Comparison of ENCODE assay signal across 2 cellular contexts in the genomic region with DNA sequence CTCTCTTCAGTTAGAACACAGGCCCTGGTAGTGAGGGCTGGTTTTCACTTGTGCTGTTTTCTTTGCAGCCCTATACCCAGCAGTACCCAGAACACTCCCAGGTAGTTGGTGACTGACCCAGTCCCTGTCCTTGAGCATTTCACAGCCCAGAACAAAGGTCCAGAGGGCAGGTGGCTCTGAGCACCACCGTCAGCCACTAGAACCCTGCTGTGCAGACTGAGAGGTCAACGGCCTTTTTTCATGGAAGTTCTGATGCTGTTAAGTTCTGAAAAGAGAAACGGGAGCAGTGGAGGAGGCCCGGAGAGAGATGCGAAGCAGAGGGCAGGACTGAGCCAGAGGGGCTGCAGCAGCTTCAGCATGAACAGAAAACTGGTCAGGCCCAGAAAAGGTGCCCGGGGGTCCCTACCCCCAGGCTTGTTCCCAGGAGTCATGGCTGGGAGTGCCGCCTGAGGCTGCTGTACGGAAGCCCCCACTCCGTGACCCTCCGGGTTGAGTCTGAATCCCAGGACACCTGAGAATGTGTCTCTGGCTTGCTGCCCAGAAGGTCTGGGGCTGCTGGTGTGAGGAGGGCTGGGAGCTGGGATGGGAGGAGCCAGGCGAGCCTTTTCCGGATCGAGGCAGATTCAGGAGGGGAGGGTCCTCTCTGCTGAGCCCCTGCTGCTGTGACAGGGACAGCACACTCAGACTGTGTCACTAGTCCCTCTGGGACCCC.
A peak's percentile ranks its signal among the peaks of the same experiment; 100 is the strongest.
TF ChIP-seq lines count a peak whose summit lies in the region.

No MANE protein-coding gene starts in this region.

TF ChIP-seq in WTC11, 78 proteins besides CTCF, POLR2A, EP300 and RAD21:
- TF ChIP-seq, protein P1, sequence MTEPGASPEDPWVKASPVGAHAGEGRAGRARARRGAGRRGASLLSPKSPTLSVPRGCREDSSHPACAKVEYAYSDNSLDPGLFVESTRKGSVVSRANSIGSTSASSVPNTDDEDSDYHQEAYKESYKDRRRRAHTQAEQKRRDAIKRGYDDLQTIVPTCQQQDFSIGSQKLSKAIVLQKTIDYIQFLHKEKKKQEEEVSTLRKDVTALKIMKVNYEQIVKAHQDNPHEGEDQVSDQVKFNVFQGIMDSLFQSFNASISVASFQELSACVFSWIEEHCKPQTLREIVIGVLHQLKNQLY (CRISPR knock-in tag; IDR thresholded peaks at IDR 0.05): no peak
- TF ChIP-seq, protein P2, sequence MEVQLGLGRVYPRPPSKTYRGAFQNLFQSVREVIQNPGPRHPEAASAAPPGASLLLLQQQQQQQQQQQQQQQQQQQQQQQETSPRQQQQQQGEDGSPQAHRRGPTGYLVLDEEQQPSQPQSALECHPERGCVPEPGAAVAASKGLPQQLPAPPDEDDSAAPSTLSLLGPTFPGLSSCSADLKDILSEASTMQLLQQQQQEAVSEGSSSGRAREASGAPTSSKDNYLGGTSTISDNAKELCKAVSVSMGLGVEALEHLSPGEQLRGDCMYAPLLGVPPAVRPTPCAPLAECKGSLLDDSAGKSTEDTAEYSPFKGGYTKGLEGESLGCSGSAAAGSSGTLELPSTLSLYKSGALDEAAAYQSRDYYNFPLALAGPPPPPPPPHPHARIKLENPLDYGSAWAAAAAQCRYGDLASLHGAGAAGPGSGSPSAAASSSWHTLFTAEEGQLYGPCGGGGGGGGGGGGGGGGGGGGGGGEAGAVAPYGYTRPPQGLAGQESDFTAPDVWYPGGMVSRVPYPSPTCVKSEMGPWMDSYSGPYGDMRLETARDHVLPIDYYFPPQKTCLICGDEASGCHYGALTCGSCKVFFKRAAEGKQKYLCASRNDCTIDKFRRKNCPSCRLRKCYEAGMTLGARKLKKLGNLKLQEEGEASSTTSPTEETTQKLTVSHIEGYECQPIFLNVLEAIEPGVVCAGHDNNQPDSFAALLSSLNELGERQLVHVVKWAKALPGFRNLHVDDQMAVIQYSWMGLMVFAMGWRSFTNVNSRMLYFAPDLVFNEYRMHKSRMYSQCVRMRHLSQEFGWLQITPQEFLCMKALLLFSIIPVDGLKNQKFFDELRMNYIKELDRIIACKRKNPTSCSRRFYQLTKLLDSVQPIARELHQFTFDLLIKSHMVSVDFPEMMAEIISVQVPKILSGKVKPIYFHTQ (CRISPR knock-in tag; IDR thresholded peaks at IDR 0.05): no peak
- TF ChIP-seq TCF7 (CRISPR knock-in tag; IDR thresholded peaks at IDR 0.05; ENCODE audit: low read depth) (no peak), CREB1 (CRISPR knock-in tag; IDR thresholded peaks at IDR 0.05) (no peak), HMGA2 (CRISPR knock-in tag; IDR thresholded peaks at IDR 0.05) (no peak), MXD4 (CRISPR knock-in tag; IDR thresholded peaks at IDR 0.05; ENCODE audit: borderline replicate concordance) (no peak)
- TF ChIP-seq, protein P3, sequence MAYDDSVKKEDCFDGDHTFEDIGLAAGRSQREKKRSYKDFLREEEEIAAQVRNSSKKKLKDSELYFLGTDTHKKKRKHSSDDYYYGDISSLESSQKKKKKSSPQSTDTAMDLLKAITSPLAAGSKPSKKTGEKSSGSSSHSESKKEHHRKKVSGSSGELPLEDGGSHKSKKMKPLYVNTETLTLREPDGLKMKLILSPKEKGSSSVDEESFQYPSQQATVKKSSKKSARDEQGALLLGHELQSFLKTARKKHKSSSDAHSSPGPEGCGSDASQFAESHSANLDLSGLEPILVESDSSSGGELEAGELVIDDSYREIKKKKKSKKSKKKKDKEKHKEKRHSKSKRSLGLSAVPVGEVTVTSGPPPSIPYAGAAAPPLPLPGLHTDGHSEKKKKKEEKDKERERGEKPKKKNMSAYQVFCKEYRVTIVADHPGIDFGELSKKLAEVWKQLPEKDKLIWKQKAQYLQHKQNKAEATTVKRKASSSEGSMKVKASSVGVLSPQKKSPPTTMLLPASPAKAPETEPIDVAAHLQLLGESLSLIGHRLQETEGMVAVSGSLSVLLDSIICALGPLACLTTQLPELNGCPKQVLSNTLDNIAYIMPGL (CRISPR knock-in tag; IDR thresholded peaks at IDR 0.05): no peak
- TF ChIP-seq, protein P4, sequence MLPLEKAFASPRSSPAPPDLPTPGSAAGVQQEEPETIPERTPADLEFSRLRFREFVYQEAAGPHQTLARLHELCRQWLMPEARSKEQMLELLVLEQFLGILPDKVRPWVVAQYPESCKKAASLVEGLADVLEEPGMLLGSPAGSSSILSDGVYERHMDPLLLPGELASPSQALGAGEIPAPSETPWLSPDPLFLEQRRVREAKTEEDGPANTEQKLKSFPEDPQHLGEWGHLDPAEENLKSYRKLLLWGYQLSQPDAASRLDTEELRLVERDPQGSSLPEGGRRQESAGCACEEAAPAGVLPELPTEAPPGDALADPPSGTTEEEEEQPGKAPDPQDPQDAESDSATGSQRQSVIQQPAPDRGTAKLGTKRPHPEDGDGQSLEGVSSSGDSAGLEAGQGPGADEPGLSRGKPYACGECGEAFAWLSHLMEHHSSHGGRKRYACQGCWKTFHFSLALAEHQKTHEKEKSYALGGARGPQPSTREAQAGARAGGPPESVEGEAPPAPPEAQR (CRISPR knock-in tag; IDR thresholded peaks at IDR 0.05): no peak
- TF ChIP-seq, protein P5, sequence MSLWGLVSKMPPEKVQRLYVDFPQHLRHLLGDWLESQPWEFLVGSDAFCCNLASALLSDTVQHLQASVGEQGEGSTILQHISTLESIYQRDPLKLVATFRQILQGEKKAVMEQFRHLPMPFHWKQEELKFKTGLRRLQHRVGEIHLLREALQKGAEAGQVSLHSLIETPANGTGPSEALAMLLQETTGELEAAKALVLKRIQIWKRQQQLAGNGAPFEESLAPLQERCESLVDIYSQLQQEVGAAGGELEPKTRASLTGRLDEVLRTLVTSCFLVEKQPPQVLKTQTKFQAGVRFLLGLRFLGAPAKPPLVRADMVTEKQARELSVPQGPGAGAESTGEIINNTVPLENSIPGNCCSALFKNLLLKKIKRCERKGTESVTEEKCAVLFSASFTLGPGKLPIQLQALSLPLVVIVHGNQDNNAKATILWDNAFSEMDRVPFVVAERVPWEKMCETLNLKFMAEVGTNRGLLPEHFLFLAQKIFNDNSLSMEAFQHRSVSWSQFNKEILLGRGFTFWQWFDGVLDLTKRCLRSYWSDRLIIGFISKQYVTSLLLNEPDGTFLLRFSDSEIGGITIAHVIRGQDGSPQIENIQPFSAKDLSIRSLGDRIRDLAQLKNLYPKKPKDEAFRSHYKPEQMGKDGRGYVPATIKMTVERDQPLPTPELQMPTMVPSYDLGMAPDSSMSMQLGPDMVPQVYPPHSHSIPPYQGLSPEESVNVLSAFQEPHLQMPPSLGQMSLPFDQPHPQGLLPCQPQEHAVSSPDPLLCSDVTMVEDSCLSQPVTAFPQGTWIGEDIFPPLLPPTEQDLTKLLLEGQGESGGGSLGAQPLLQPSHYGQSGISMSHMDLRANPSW (CRISPR knock-in tag; conservative IDR thresholded peaks at IDR 0.05; ENCODE audit: low read depth): no peak

TF ChIP-seq in HepG2, 621 proteins besides CTCF, POLR2A, EP300 and RAD21 (continues in another document):
- TF ChIP-seq PITX1 (CRISPR knock-in tag; IDR thresholded peaks at IDR 0.05): 0 out of 2 replicates have a peak, but pooled peaks have one; percentile 15
- TF ChIP-seq, protein P6, sequence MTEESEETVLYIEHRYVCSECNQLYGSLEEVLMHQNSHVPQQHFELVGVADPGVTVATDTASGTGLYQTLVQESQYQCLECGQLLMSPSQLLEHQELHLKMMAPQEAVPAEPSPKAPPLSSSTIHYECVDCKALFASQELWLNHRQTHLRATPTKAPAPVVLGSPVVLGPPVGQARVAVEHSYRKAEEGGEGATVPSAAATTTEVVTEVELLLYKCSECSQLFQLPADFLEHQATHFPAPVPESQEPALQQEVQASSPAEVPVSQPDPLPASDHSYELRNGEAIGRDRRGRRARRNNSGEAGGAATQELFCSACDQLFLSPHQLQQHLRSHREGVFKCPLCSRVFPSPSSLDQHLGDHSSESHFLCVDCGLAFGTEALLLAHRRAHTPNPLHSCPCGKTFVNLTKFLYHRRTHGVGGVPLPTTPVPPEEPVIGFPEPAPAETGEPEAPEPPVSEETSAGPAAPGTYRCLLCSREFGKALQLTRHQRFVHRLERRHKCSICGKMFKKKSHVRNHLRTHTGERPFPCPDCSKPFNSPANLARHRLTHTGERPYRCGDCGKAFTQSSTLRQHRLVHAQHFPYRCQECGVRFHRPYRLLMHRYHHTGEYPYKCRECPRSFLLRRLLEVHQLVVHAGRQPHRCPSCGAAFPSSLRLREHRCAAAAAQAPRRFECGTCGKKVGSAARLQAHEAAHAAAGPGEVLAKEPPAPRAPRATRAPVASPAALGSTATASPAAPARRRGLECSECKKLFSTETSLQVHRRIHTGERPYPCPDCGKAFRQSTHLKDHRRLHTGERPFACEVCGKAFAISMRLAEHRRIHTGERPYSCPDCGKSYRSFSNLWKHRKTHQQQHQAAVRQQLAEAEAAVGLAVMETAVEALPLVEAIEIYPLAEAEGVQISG (CRISPR knock-in tag; IDR thresholded peaks at IDR 0.05): peak; percentile 33; the same call in 1 of the 2 replicates
- no peak for TF ChIP-seq ERF (CRISPR knock-in tag; IDR thresholded peaks at IDR 0.05)
- TF ChIP-seq ZNF737 (CRISPR knock-in tag; IDR thresholded peaks at IDR 0.05; ENCODE audit: borderline replicate concordance): no peak
- TF ChIP-seq RXRB (CRISPR knock-in tag; IDR thresholded peaks at IDR 0.05; ENCODE audit: borderline replicate concordance): peak; percentile 67
- TF ChIP-seq, protein P7, sequence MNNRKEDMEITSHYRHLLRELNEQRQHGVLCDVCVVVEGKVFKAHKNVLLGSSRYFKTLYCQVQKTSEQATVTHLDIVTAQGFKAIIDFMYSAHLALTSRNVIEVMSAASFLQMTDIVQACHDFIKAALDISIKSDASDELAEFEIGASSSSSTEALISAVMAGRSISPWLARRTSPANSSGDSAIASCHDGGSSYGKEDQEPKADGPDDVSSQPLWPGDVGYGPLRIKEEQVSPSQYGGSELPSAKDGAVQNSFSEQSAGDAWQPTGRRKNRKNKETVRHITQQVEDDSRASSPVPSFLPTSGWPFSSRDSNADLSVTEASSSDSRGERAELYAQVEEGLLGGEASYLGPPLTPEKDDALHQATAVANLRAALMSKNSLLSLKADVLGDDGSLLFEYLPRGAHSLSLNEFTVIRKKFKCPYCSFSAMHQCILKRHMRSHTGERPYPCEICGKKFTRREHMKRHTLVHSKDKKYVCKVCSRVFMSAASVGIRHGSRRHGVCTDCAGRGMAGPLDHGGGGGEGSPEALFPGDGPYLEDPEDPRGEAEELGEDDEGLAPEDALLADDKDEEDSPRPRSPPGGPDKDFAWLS (CRISPR knock-in tag; IDR thresholded peaks at IDR 0.05; ENCODE audit: borderline replicate concordance): no peak
- TF ChIP-seq KLF15 (CRISPR knock-in tag; IDR thresholded peaks at IDR 0.05; ENCODE audit: borderline replicate concordance): no peak
- no peak for TF ChIP-seq SMYD3 (CRISPR knock-in tag; IDR thresholded peaks at IDR 0.05)
- no peak for TF ChIP-seq KDM2A (CRISPR knock-in tag; IDR thresholded peaks at IDR 0.05; ENCODE audit: borderline replicate concordance, low read depth)
- 0 out of 2 replicates have a peak, but pooled peaks have one; percentile 30 for TF ChIP-seq HIVEP1 (CRISPR knock-in tag; IDR thresholded peaks at IDR 0.05)
- no peak for TF ChIP-seq NFYB (CRISPR knock-in tag; IDR thresholded peaks at IDR 0.05)
- TF ChIP-seq, protein P8, sequence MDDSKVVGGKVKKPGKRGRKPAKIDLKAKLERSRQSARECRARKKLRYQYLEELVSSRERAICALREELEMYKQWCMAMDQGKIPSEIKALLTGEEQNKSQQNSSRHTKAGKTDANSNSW (CRISPR knock-in tag; IDR thresholded peaks at IDR 0.05; ENCODE audit: borderline replicate concordance): no peak
- TF ChIP-seq, protein P9, sequence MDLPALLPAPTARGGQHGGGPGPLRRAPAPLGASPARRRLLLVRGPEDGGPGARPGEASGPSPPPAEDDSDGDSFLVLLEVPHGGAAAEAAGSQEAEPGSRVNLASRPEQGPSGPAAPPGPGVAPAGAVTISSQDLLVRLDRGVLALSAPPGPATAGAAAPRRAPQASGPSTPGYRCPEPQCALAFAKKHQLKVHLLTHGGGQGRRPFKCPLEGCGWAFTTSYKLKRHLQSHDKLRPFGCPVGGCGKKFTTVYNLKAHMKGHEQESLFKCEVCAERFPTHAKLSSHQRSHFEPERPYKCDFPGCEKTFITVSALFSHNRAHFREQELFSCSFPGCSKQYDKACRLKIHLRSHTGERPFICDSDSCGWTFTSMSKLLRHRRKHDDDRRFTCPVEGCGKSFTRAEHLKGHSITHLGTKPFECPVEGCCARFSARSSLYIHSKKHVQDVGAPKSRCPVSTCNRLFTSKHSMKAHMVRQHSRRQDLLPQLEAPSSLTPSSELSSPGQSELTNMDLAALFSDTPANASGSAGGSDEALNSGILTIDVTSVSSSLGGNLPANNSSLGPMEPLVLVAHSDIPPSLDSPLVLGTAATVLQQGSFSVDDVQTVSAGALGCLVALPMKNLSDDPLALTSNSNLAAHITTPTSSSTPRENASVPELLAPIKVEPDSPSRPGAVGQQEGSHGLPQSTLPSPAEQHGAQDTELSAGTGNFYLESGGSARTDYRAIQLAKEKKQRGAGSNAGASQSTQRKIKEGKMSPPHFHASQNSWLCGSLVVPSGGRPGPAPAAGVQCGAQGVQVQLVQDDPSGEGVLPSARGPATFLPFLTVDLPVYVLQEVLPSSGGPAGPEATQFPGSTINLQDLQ (CRISPR knock-in tag; IDR thresholded peaks at IDR 0.05): no peak
- TF ChIP-seq RXRA (CRISPR knock-in tag; IDR thresholded peaks at IDR 0.05): peak; percentile 83
- TF ChIP-seq, protein P10, sequence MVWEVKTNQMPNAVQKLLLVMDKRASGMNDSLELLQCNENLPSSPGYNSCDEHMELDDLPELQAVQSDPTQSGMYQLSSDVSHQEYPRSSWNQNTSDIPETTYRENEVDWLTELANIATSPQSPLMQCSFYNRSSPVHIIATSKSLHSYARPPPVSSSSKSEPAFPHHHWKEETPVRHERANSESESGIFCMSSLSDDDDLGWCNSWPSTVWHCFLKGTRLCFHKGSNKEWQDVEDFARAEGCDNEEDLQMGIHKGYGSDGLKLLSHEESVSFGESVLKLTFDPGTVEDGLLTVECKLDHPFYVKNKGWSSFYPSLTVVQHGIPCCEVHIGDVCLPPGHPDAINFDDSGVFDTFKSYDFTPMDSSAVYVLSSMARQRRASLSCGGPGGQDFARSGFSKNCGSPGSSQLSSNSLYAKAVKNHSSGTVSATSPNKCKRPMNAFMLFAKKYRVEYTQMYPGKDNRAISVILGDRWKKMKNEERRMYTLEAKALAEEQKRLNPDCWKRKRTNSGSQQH (CRISPR knock-in tag; IDR thresholded peaks at IDR 0.05; ENCODE audit: low read depth): no peak
- TF ChIP-seq, protein P11, sequence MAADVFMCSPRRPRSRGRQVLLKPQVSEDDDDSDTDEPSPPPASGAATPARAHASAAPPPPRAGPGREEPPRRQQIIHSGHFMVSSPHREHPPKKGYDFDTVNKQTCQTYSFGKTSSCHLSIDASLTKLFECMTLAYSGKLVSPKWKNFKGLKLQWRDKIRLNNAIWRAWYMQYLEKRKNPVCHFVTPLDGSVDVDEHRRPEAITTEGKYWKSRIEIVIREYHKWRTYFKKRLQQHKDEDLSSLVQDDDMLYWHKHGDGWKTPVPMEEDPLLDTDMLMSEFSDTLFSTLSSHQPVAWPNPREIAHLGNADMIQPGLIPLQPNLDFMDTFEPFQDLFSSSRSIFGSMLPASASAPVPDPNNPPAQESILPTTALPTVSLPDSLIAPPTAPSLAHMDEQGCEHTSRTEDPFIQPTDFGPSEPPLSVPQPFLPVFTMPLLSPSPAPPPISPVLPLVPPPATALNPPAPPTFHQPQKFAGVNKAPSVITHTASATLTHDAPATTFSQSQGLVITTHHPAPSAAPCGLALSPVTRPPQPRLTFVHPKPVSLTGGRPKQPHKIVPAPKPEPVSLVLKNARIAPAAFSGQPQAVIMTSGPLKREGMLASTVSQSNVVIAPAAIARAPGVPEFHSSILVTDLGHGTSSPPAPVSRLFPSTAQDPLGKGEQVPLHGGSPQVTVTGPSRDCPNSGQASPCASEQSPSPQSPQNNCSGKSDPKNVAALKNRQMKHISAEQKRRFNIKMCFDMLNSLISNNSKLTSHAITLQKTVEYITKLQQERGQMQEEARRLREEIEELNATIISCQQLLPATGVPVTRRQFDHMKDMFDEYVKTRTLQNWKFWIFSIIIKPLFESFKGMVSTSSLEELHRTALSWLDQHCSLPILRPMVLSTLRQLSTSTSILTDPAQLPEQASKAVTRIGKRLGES (CRISPR knock-in tag; IDR thresholded peaks at IDR 0.05; ENCODE audit: borderline replicate concordance): no peak
- no peak for TF ChIP-seq ZNF674 (CRISPR knock-in tag; IDR thresholded peaks at IDR 0.05; ENCODE audit: low read depth)
